In the genomic region with DNA sequence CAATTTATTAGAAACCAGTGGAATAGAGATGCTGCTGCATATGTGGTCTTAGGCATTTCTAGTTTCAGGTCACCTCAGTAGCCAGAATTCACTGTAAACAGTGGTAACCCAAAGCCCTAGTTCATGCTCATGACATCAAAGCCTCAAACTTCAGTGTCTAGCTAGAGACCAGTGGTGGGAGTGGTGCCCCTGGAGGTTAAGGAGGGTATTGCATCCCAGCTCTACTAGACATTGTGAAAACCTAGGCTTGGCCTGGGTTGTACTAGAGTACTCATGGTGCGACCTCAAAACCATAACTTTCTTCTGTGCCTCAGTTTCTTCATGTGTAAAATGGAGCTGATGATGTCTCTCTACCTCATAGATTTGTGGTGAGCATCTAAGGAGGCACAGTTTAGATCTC, we compare ENCODE assay signal across 11 cellular contexts. TPM values are rescaled to one million over a fixed set of nuclear protein-coding genes. Genes with fewer than 3 reads are reported as not detected.
DNase-seq lines count a peak whose midpoint lies in the region; ATAC-seq, FAIRE-seq and TF ChIP-seq lines count a peak whose summit lies in the region.
"Had no signal": no experiment of that assay in that cellular context is flagged by ENCODE, and none has a peak within 500 bp of the region (broad histone marks: within the 10 kb centered on the region; RNA-seq: fewer than 3 reads in every experiment).

No MANE protein-coding gene starts in this region.

- no peak overlapping the region for H3K4me3 Mint-ChIP-seq in glutamatergic neuron (ENCODE audit: unreplicated experiment)

- CTCF ChIA-PET in A549 (lab: Yijun Ruan, JAX): interaction anchor here (0.8 to 3.0 kb wide), 13 partner anchors 10 to 217 kb away, joined by 3 to 21 read pairs (median 4); no protein-coding TSS in a partner anchor

- no peak overlapping the region for H3K4me2 ChIP-seq in A549

- FAIRE-seq in A549 (lab: Jason Lieb, UNC): no peak
- no peak for FAIRE-seq in kidney (lab: Jason Lieb, UNC)
- no peak for FAIRE-seq in H54 (lab: Jason Lieb, UNC)
- FAIRE-seq: HTR-8/SVneo had no signal

- peaks cover 3% of the 10 kb centered on the region for H3K27me3 Mint-ChIP-seq in glutamatergic neuron (ENCODE audit: unreplicated experiment)

- no peak overlapping the region for H3K4me3 ChIP-seq in A549
- H3K4me3 ChIP-seq in RWPE2 (ENCODE audit: severe bottlenecking): no peak overlapping the region
- H3K4me3 ChIP-seq in colonic mucosa: no peak overlapping the region
- H3K4me3 ChIP-seq in kidney (ENCODE audit: low read length in 2 of 2): no peak overlapping the region
- H3K4me3 ChIP-seq: right atrium auricular region, SJCRH30 had no signal

- peaks cover 17% of the 10 kb centered on the region; the same call in 2 of the 3 replicates for H3K4me1 ChIP-seq in A549
- peaks cover 19% of the 10 kb centered on the region for H3K4me1 ChIP-seq in RWPE2 (ENCODE audit: insufficient read depth, poor library complexity, severe bottlenecking)
- no peaks in the 10 kb centered on the region for H3K4me1 ChIP-seq in colonic mucosa
- H3K4me1 ChIP-seq in kidney (ENCODE audit: control insufficient read depth in 1 of 2, insufficient read depth in 1 of 2, low read depth in 1 of 2, low read length in 2 of 2): peaks cover 0 to 3% of the 10 kb centered on the region in 2 donors

- DNase-seq in A549 (ENCODE audit: low read depth in 1 of 2, low spot score in 1 of 2) (peak in 1 of 2 experiments; percentile 67), ELR (ENCODE audit: low read depth) (peak; percentile 47), RWPE2 (ENCODE audit: low spot score) (no peak), glutamatergic neuron (no peak), NOMO-1 (lab: John Stamatoyannopoulos, UW; ENCODE audit: unreplicated experiment in 2 of 2) (no peak), colonic mucosa (no peak), kidney (no peak), H54 (ENCODE audit: insufficient read length, low spot score) (no peak)

- H3K27ac ChIP-seq in A549 (no peak overlapping the region), RWPE2 (ENCODE audit: poor library complexity, severe bottlenecking) (peak overlapping the region; percentile 91), colonic mucosa (no peak overlapping the region), kidney (ENCODE audit: low read depth in 2 of 2, low read length in 2 of 2) (no peak overlapping the region)
- H3K27ac ChIP-seq: SJCRH30 had no signal

- POLR2A ChIA-PET in A549 (lab: Yijun Ruan, JAX): no interaction called here

- TF ChIP-seq POLR2A in A549 (IDR thresholded peaks at IDR 0.05; ENCODE audit: low read length) (no peak), H54 (IDR thresholded peaks at IDR 0.05; ENCODE audit: low read depth, low read length) (no peak)

- H3K9ac ChIP-seq in colonic mucosa (ENCODE audit: low read depth in 2 of 2, low read length in 2 of 2): no peak overlapping the region
- H3K9ac ChIP-seq in kidney (ENCODE audit: low read length in 2 of 2): no peak overlapping the region

- intact Hi-C loops in colonic mucosa (cut with DNase I): no loop called here
- intact Hi-C loops in kidney (cut with DNase I): no loop called here

- H3K9me3 ChIP-seq in A549: peaks cover 9% of the 10 kb centered on the region
- H3K9me3 ChIP-seq in RWPE2 (ENCODE audit: severe bottlenecking): no peaks in the 10 kb centered on the region
- no peaks in the 10 kb centered on the region for H3K9me3 ChIP-seq in colonic mucosa
- H3K9me3 ChIP-seq in kidney (ENCODE audit: control insufficient read depth in 1 of 2, low read length in 2 of 2): no peaks in the 10 kb centered on the region

- peaks cover 5% of the 10 kb centered on the region for H3K4me1 Mint-ChIP-seq in glutamatergic neuron (ENCODE audit: low read depth, unreplicated experiment)

- peaks cover 8% of the 10 kb centered on the region for H3K9me3 Mint-ChIP-seq in glutamatergic neuron (ENCODE audit: unreplicated experiment)

- no peak for ATAC-seq in A549
- no peak for ATAC-seq in RWPE2 (ENCODE audit: low read depth)

- no peak for TF ChIP-seq EP300 in A549 (IDR thresholded peaks at IDR 0.05)

- no peak for TF ChIP-seq RAD21 in A549 (conservative IDR thresholded peaks at IDR 0.05 in 1 of 2, IDR thresholded peaks at IDR 0.05 in 1 of 2)

- peaks cover 8% of the 10 kb centered on the region for H3K36me3 Mint-ChIP-seq in glutamatergic neuron (ENCODE audit: unreplicated experiment)

- no peak overlapping the region for H3K27ac Mint-ChIP-seq in glutamatergic neuron (ENCODE audit: unreplicated experiment)

- TF ChIP-seq CTCF in A549 (IDR thresholded peaks at IDR 0.05) (peak; percentile 20; the same call in 1 of the 3 replicates), RWPE2 (IDR thresholded peaks at IDR 0.05; ENCODE audit: poor library complexity, severe bottlenecking) (peak; percentile 45), glutamatergic neuron (IDR thresholded peaks at IDR 0.05; ENCODE audit: partially characterized antibody, unreplicated experiment) (peak; percentile 81), colonic mucosa (IDR thresholded peaks at IDR 0.05) (no peak), kidney (IDR thresholded peaks at IDR 0.05; ENCODE audit: borderline replicate concordance, extremely low read depth, insufficient read depth) (no peak)

- 64% methylated on average over 1 of the region's 1 CpG for WGBS in A549 (ENCODE audit: missing lambda C conversion rate)

- H3K36me3 ChIP-seq in RWPE2 (ENCODE audit: low read depth): no peaks in the 10 kb centered on the region
- H3K36me3 ChIP-seq in colonic mucosa: no peaks in the 10 kb centered on the region
- H3K36me3 ChIP-seq in kidney (ENCODE audit: control insufficient read depth in 1 of 2, insufficient read depth in 2 of 2, low read length in 2 of 2): no peaks in the 10 kb centered on the region
- H3K36me3 ChIP-seq: right atrium auricular region had no signal

- H3K27me3 ChIP-seq in RWPE2 (ENCODE audit: insufficient read depth, poor library complexity, severe bottlenecking) (no peaks in the 10 kb centered on the region), colonic mucosa (no peaks in the 10 kb centered on the region)
- H3K27me3 ChIP-seq: right atrium auricular region, SJCRH30 had no signal

TF ChIP-seq in A549, 52 proteins besides CTCF, POLR2A, EP300 and RAD21 (continues in another document):
- TF ChIP-seq USF2 (IDR thresholded peaks at IDR 0.05): no peak
- no peak for TF ChIP-seq SMC3 (IDR thresholded peaks at IDR 0.05)
- TF ChIP-seq, protein P1, sequence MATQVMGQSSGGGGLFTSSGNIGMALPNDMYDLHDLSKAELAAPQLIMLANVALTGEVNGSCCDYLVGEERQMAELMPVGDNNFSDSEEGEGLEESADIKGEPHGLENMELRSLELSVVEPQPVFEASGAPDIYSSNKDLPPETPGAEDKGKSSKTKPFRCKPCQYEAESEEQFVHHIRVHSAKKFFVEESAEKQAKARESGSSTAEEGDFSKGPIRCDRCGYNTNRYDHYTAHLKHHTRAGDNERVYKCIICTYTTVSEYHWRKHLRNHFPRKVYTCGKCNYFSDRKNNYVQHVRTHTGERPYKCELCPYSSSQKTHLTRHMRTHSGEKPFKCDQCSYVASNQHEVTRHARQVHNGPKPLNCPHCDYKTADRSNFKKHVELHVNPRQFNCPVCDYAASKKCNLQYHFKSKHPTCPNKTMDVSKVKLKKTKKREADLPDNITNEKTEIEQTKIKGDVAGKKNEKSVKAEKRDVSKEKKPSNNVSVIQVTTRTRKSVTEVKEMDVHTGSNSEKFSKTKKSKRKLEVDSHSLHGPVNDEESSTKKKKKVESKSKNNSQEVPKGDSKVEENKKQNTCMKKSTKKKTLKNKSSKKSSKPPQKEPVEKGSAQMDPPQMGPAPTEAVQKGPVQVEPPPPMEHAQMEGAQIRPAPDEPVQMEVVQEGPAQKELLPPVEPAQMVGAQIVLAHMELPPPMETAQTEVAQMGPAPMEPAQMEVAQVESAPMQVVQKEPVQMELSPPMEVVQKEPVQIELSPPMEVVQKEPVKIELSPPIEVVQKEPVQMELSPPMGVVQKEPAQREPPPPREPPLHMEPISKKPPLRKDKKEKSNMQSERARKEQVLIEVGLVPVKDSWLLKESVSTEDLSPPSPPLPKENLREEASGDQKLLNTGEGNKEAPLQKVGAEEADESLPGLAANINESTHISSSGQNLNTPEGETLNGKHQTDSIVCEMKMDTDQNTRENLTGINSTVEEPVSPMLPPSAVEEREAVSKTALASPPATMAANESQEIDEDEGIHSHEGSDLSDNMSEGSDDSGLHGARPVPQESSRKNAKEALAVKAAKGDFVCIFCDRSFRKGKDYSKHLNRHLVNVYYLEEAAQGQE (IDR thresholded peaks at IDR 0.05): no peak
- no peak for TF ChIP-seq EHF (CRISPR knock-in tag; IDR thresholded peaks at IDR 0.05)
- TF ChIP-seq POLR2AphosphoS2 (conservative IDR thresholded peaks at IDR 0.05; ENCODE audit: low read length): no peak
- no peak for TF ChIP-seq JUNB (IDR thresholded peaks at IDR 0.05)
- no peak for TF ChIP-seq MAFK (IDR thresholded peaks at IDR 0.05; ENCODE audit: partially characterized antibody)
- no peak for TF ChIP-seq RFX5 (IDR thresholded peaks at IDR 0.05)
- no peak for TF ChIP-seq ZSCAN20 (CRISPR knock-in tag; IDR thresholded peaks at IDR 0.05)
- TF ChIP-seq HOXA7 (CRISPR knock-in tag; IDR thresholded peaks at IDR 0.05): no peak
- no peak for TF ChIP-seq CBX8 (IDR thresholded peaks at IDR 0.05)
- no peak for TF ChIP-seq ATOH8 (CRISPR knock-in tag; IDR thresholded peaks at IDR 0.05; ENCODE audit: low read depth)
- TF ChIP-seq KDM1A (IDR thresholded peaks at IDR 0.05; ENCODE audit: low read depth): no peak

RNA-seq across cellular contexts. Expression of gene COL5A1, which starts 18.8 kb away (rescaled TPM):
- polyA plus RNA-seq in A549 (2011; rRNA removed) (15.2 and 16.1 TPM in 2 replicates), A549 (2017; fragmentation: RNase III; extraction: RNeasy Plus Mini Kit Qiagen cat#74134 plus additional on column Dnase treatment) (50.7 to 72.3 TPM (median 67.5 TPM) in 3 replicates), kidney (ENCODE audit: insufficient read depth, low read depth, low replicate concordance) (2.4 TPM)
- 19.4 and 22.8 TPM in 2 replicates for polyA plus RNA-seq in A549 (2012; cell fraction: cytosol; rRNA removed)
- polyA plus RNA-seq in A549 (2012; cell fraction: nucleus; rRNA removed): 109 and 117 TPM in 2 replicates
- 18.7 and 27.1 TPM in 2 replicates for polyA minus RNA-seq in A549 (2011; rRNA and poly(A)+ RNA removed)
- total RNA-seq in glutamatergic neuron (ENCODE audit: unreplicated experiment) (28.9 TPM), colonic mucosa (10 to 100 TPM; 10.9 to 21.7 TPM), kidney (23.8 TPM)

Comparison
In these comparisons a context has a peak if more than half of its experiments do, and no peak if none do; other contexts are left out.
1. CTCF ChIP-seq: peak in A549 (single experiment), RWPE2 (single experiment) and glutamatergic neuron (single experiment); none in colonic mucosa (single experiment) and kidney (single experiment).